ENCODE assay signal across 8 cellular contexts in the genomic region with DNA sequence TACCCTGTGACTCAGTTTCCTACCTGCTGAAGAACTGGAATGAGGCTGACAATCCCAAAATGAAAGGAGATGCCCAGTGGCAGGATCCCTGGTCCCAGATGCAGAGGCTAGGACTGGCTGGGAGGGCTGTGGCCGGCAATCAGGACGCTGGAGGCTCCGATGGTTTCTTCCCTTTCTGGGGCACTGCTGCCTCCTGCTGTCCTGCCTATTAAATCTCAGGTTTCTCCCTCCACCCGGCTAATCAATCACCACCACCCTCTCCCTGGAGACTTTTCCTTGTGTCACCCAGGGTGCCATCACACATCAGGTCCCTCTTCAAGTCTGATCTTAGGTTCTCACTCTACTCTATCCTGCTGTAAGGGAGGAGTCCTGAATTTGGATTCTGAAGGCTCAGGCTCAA.
DNase-seq lines count a peak whose midpoint lies in the region; ATAC-seq and TF ChIP-seq lines count a peak whose summit lies in the region.

No MANE protein-coding gene starts in this region.

- CTCF ChIA-PET in CD4-positive, alpha-beta memory T cell (lab: Charles Lee; ENCODE audit: partially characterized antibody) = interaction anchor here (0.5 to 6.0 kb wide), 5 partner anchors 9 to 123 kb away, joined by 3 to 206 read pairs (median 3); no protein-coding TSS in a partner anchor

- DNase-seq in AG10803 (ENCODE audit: low read depth) = peak; percentile 67
- peak; percentile 40 for DNase-seq in HuH-7.5 (ENCODE audit: low spot score)
- peak; percentile 25 to 59 for DNase-seq in SJSA1 (ENCODE audit: low read depth in 1 of 2, low spot score in 2 of 2)
- DNase-seq in endothelial cell (ENCODE audit: low spot score) = peak; percentile 78
- DNase-seq in medulla oblongata (ENCODE audit: extremely low spot score) = peak; percentile 78
- peak; percentile 75 for DNase-seq in testis
- DNase-seq in CD4-positive, alpha-beta memory T cell = no peak

- no peaks in the 10 kb centered on the region for H3K36me3 Mint-ChIP-seq in endothelial cell (ENCODE audit: low read depth, unreplicated experiment)
- H3K36me3 Mint-ChIP-seq in CD4-positive, alpha-beta memory T cell = no peaks in the 10 kb centered on the region

- H3K36me3 ChIP-seq in SJSA1 (no peaks in the 10 kb centered on the region), testis (ENCODE audit: low read depth, missing control alignments) (no peaks in the 10 kb centered on the region)
- no peaks in the 10 kb centered on the region for H3K36me3 ChIP-seq in CD4-positive, alpha-beta memory T cell (ENCODE audit: insufficient read depth, low read length)

- POLR2A ChIA-PET in CD4-positive, alpha-beta memory T cell (lab: Charles Lee; ENCODE audit: partially characterized antibody) = no interaction called here

- TF ChIP-seq CTCF in AG10803 (conservative IDR thresholded peaks at IDR 0.05; ENCODE audit: low read length) (peak; percentile 83), endothelial cell (IDR thresholded peaks at IDR 0.05; ENCODE audit: unreplicated experiment) (no peak), testis (IDR thresholded peaks at IDR 0.05) (peak; percentile 42 to 60 (median 48))

- H3K4me1 Mint-ChIP-seq in endothelial cell (ENCODE audit: unreplicated experiment) = peaks cover 3% of the 10 kb centered on the region
- H3K4me1 Mint-ChIP-seq in CD4-positive, alpha-beta memory T cell = peaks cover 11 to 23% (median 17%) of the 10 kb centered on the region in 4 donors

- intact Hi-C loops in testis (cut with DNase I; ENCODE audit: low total_unique reads) = no loop called here
- intact Hi-C loops in CD4-positive, alpha-beta memory T cell (cut with micrococcal nuclease) = no loop called here

- no peaks in the 10 kb centered on the region for H3K4me1 ChIP-seq in SJSA1 (replicated peaks)
- no peaks in the 10 kb centered on the region for H3K4me1 ChIP-seq in testis
- peaks cover 7% of the 10 kb centered on the region for H3K4me1 ChIP-seq in CD4-positive, alpha-beta memory T cell (ENCODE audit: insufficient read depth, low read length)

- no peak overlapping the region for H3K27ac ChIP-seq in SJSA1
- H3K27ac ChIP-seq in testis = no peak overlapping the region
- no peak overlapping the region for H3K27ac ChIP-seq in CD4-positive, alpha-beta memory T cell (ENCODE audit: low read depth, low read length)

- H3K9me3 Mint-ChIP-seq in endothelial cell (ENCODE audit: unreplicated experiment) = no peaks in the 10 kb centered on the region
- no peaks in the 10 kb centered on the region for H3K9me3 Mint-ChIP-seq in CD4-positive, alpha-beta memory T cell

- TF ChIP-seq POLR2A in testis (IDR thresholded peaks at IDR 0.05) = no peak

- peak; percentile 42 for ATAC-seq in GM18519 (IDR thresholded peaks at IDR 0.05; ENCODE audit: low FRiP score, unreplicated experiment)

- H3K27ac Mint-ChIP-seq in endothelial cell (ENCODE audit: unreplicated experiment) = no peak overlapping the region
- no peak overlapping the region for H3K27ac Mint-ChIP-seq in CD4-positive, alpha-beta memory T cell

- H3K27me3 Mint-ChIP-seq in endothelial cell (ENCODE audit: unreplicated experiment) = no peaks in the 10 kb centered on the region
- H3K27me3 Mint-ChIP-seq in CD4-positive, alpha-beta memory T cell = peaks cover 3 to 6% of the 10 kb centered on the region in 2 donors

- H3K27me3 ChIP-seq in SJSA1 (replicated peaks) (peaks cover 3% of the 10 kb centered on the region; the same call in 1 of the 2 replicates), testis (no peaks in the 10 kb centered on the region)
- H3K27me3 ChIP-seq in CD4-positive, alpha-beta memory T cell (ENCODE audit: insufficient read depth, low read length) = no peaks in the 10 kb centered on the region

- no peak overlapping the region for H3K4me3 Mint-ChIP-seq in endothelial cell (ENCODE audit: unreplicated experiment)
- no peak overlapping the region for H3K4me3 Mint-ChIP-seq in CD4-positive, alpha-beta memory T cell

- 24 to 46% methylated on average over 4 of the region's 4 CpGs for WGBS in testis, 2 donors

- H3K4me3 ChIP-seq in AG10803 (ENCODE audit: low read length) (peak overlapping the region; percentile 52), SJSA1 (no peak overlapping the region), testis (no peak overlapping the region)
- no peak overlapping the region for H3K4me3 ChIP-seq in CD4-positive, alpha-beta memory T cell (ENCODE audit: low read length in 2 of 2)

- H3K9me3 ChIP-seq in SJSA1 (replicated peaks) (no peaks in the 10 kb centered on the region), testis (no peaks in the 10 kb centered on the region)
- H3K9me3 ChIP-seq in CD4-positive, alpha-beta memory T cell (ENCODE audit: control insufficient read depth in 1 of 2, low read length in 2 of 2) = no peaks in the 10 kb centered on the region

Comparison
In these comparisons a context has a peak if more than half of its experiments do, and no peak if none do; other contexts are left out.
1. DNase-seq: peak in AG10803 (single experiment), HuH-7.5 (single experiment), SJSA1 (2 of 2), endothelial cell (single experiment), medulla oblongata (single experiment) and testis (single experiment); none in CD4-positive, alpha-beta memory T cell (0 of 5).